In the genomic region with DNA sequence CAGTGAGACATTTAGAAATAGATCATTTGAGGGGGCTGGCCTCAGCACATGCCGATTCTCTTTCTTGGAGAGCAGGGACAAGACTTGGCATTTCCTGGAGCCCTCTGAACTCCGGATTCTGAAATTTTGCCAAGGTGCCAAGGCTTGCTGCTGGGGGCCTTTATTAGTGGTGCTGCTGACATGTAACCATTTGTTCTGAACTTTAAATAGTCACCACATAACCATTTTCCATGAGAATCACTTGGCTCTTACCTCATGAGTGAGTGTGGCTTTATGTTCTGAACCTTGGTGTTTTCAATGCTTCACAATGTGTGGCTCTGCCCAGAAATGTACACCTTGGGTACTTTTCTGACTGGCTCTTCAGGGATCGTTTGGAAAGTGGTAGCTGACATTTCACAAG, we compare ENCODE assay signal across 21 cellular contexts. TPM values are rescaled to one million over a fixed set of nuclear protein-coding genes. Genes with fewer than 3 reads are reported as not detected.
"Had no signal": no experiment of that assay in that cellular context is flagged by ENCODE, and none has a peak within 500 bp of the region (broad histone marks: within the 10 kb centered on the region; RNA-seq: fewer than 3 reads in every experiment).

No MANE protein-coding gene starts in this region.

- H3K9me3 ChIP-seq: breast epithelium, colonic mucosa, gastrocnemius medialis, left ventricle myocardium inferior, stomach, tibial artery, upper lobe of right lung had no signal

- DNase-seq: activated CD8-positive, alpha-beta memory T cell treated with anti-CD3 and anti-CD28 coated beads, Interleukin-2, amount 50 U/mL, for 4 hours; activated gamma-delta T cell treated with Interleukin-2 at 50 U/mL for 16 hours; activated naive CD4-positive, alpha-beta T cell treated with anti-CD3 and anti-CD28 coated beads, Interleukin-2, amount 50 U/mL, for 16 hours; amniotic stem cell; effector CD8-positive, alpha-beta T cell; tibial artery had no signal

- H3K27ac ChIP-seq: breast epithelium, colonic mucosa, gastrocnemius medialis, stomach, tibial artery, upper lobe of right lung, WERI-Rb-1 had no signal

- H3K36me3 Mint-ChIP-seq: activated CD4-positive, alpha-beta memory T cell treated with anti-CD3 and anti-CD28 coated beads for 36 hours; natural killer cell treated with Interleukin-12 subunit alpha and Interleukin-12 subunit beta and Interleukin-15 and Interleukin-18, amount 100 ng/mL, for 72 hours; stimulated activated naive B cell treated with anti-CD40 and anti-IgM and Interleukin-4, amounts not matched to agents 10 μg/mL and 1 μg/mL and 100 μg/mL, for 72 hours had no signal

- H3K4me3 Mint-ChIP-seq: activated CD4-positive, alpha-beta memory T cell treated with anti-CD3 and anti-CD28 coated beads for 36 hours; natural killer cell treated with Interleukin-12 subunit alpha and Interleukin-12 subunit beta and Interleukin-15 and Interleukin-18, amount 100 ng/mL, for 72 hours; stimulated activated naive B cell treated with anti-CD40 and anti-IgM and Interleukin-4, amounts not matched to agents 10 μg/mL and 1 μg/mL and 100 μg/mL, for 72 hours had no signal

- H3K27ac Mint-ChIP-seq: activated CD4-positive, alpha-beta memory T cell treated with anti-CD3 and anti-CD28 coated beads for 36 hours; natural killer cell treated with Interleukin-12 subunit alpha and Interleukin-12 subunit beta and Interleukin-15 and Interleukin-18, amount 100 ng/mL, for 72 hours; stimulated activated naive B cell treated with anti-CD40 and anti-IgM and Interleukin-4, amounts not matched to agents 10 μg/mL and 1 μg/mL and 100 μg/mL, for 72 hours had no signal

- ATAC-seq: activated CD4-positive, CD25-positive, alpha-beta regulatory T cell treated with anti-CD3 and anti-CD28 coated beads, Interleukin-2, amount 50 U/mL, for 24 hours; sciatic nerve had no signal

- H3K27me3 ChIP-seq: breast epithelium, colonic mucosa, upper lobe of right lung had no signal

- H3K36me3 ChIP-seq: breast epithelium, colonic mucosa, gastrocnemius medialis, left ventricle myocardium inferior, stomach, tibial artery, upper lobe of right lung had no signal

- H3K4me3 ChIP-seq: breast epithelium, colonic mucosa, gastrocnemius medialis, lung, stomach, tibial artery, upper lobe of right lung had no signal

- H3K9me3 Mint-ChIP-seq: activated CD4-positive, alpha-beta memory T cell treated with anti-CD3 and anti-CD28 coated beads for 36 hours; natural killer cell treated with Interleukin-12 subunit alpha and Interleukin-12 subunit beta and Interleukin-15 and Interleukin-18, amount 100 ng/mL, for 72 hours had no signal

- H3K4me1 ChIP-seq: breast epithelium, colonic mucosa, gastrocnemius medialis, stomach had no signal

RNA-seq across cellular contexts. Expression of a gene that starts 33.3 kb away (rescaled TPM):
- total RNA-seq: activated CD4-positive, alpha-beta memory T cell treated with anti-CD3 and anti-CD28 coated beads for 36 hours; activated CD8-positive, alpha-beta memory T cell treated with anti-CD3 and anti-CD28 coated beads for 36 hours; natural killer cell treated with Interleukin-12 subunit alpha and Interleukin-12 subunit beta and Interleukin-15 and Interleukin-18, amount 100 ng/mL, for 72 hours; sciatic nerve; T-helper 1 cell treated with Interleukin-12 subunit alpha and Interleukin-12 subunit beta and Interleukin-4 antibody, amounts not matched to agents 30 ng/mL and 1 ng/mL, for 36 hours; upper lobe of right lung had no signal
